Comparison of ENCODE assay signal across 17 cellular contexts in the genomic region with DNA sequence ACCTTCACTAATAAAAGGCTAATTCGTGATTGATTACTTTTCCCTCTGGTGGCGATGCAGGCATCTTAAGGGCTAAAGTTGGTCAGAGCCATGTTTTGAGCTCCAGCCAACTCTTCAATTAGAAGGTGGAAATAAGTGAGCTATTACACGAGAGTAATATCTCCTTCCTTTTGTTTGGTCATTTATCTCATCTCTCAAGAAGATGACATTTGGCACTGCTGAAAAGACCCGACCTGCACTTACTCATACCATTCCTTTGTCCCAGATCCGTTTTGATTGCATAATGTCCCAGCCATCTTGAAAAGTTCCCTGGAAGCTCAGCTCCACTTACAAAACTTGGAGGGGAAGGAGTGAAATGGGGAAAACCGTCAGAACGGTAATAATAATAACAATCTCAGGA.
DNase-seq lines count a peak whose midpoint lies in the region; ATAC-seq and TF ChIP-seq lines count a peak whose summit lies in the region.
"Had no signal": no experiment of that assay in that cellular context is flagged by ENCODE, and none has a peak within 500 bp of the region (broad histone marks: within the 10 kb centered on the region; RNA-seq: fewer than 3 reads in every experiment).

No MANE protein-coding gene starts in this region.

- CTCF ChIA-PET in HEK293T (lab: Yijun Ruan, JAX) = interaction anchor here (0.6 kb wide), 1 partner anchor 134 kb away, joined by 3 read pairs; no protein-coding TSS in a partner anchor

- POLR2A ChIA-PET in HEK293T (lab: Yijun Ruan, JAX) = no interaction called here

- intact Hi-C loops in left lung (cut with DNase I) = no loop called here

- DNase-seq in NCI-H82 (lab: John Stamatoyannopoulos, UW) = peak; percentile 19
- DNase-seq in NCI-H82 treated with DMSO at 0.1 percent for 48 hours (lab: John Stamatoyannopoulos, UW; ENCODE audit: unreplicated experiment) = no peak
- DNase-seq in HEK293T (ENCODE audit: extremely low spot score) = no peak
- peak; percentile 79 for DNase-seq in RPMI7951 (ENCODE audit: low read depth)
- no peak for DNase-seq in DMS 273 treated with DMSO at 0.1 percent for 48 hours (lab: John Stamatoyannopoulos, UW)
- no peak for DNase-seq in left lung
- no peak for DNase-seq in NCI-H2107 (lab: John Stamatoyannopoulos, UW)
- DNase-seq: ACHN; Caco-2; CD4-positive, CD25-positive, alpha-beta regulatory T cell; H9; MV-4-11; NCI-H146; NCI-H2081 treated with DMSO at 0.1 percent for 48 hours; NCI-H748 treated with DMSO at 0.1 percent for 48 hours; SHP77 treated with DMSO at 0.1 percent for 48 hours had no signal

- no peak for TF ChIP-seq CTCF in left lung (IDR thresholded peaks at IDR 0.05)

- H3K27me3 ChIP-seq in left lung = peaks cover 0 to 25% of the 10 kb centered on the region in 2 donors

- ATAC-seq in left lung = no peak

- no peak overlapping the region for H3K4me3 ChIP-seq in left lung

- peaks cover 0 to 12% of the 10 kb centered on the region in 2 donors for H3K9me3 ChIP-seq in left lung
- H3K9me3 ChIP-seq: Caco-2 had no signal

- H3K36me3 ChIP-seq in left lung = no peaks in the 10 kb centered on the region

- H3K27ac ChIP-seq in left lung = no peak overlapping the region
- H3K27ac ChIP-seq: HL-60 had no signal

- no peaks in the 10 kb centered on the region for H3K4me1 ChIP-seq in left lung
- H3K4me1 ChIP-seq: Caco-2 had no signal

TF ChIP-seq in HEK293T, 16 proteins besides CTCF, POLR2A, EP300 and RAD21:
- TF ChIP-seq CTBP1 (IDR thresholded peaks at IDR 0.05; ENCODE audit: borderline replicate concordance) (no peak), SP1 (IDR thresholded peaks at IDR 0.05) (no peak)
- TF ChIP-seq, protein P1, sequence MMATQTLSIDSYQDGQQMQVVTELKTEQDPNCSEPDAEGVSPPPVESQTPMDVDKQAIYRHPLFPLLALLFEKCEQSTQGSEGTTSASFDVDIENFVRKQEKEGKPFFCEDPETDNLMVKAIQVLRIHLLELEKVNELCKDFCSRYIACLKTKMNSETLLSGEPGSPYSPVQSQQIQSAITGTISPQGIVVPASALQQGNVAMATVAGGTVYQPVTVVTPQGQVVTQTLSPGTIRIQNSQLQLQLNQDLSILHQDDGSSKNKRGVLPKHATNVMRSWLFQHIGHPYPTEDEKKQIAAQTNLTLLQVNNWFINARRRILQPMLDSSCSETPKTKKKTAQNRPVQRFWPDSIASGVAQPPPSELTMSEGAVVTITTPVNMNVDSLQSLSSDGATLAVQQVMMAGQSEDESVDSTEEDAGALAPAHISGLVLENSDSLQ (IDR thresholded peaks at IDR 0.05) = 0 out of 2 replicates have a peak, but pooled peaks have one; percentile 5
TF ChIP-seq in HEK293T: peak in this region for 1.

Comparison
In these comparisons a context has a peak if more than half of its experiments do, and no peak if none do; other contexts are left out.
1. DNase-seq: peak in NCI-H82 (single experiment) and RPMI7951 (single experiment); none in NCI-H82 treated with DMSO at 0.1 percent for 48 hours (single experiment), HEK293T (single experiment), DMS 273 treated with DMSO at 0.1 percent for 48 hours (single experiment), left lung (0 of 2) and NCI-H2107 (single experiment).